ENCODE assay signal across 1 cellular context in genomic region chr11:68329993-68330699, GRCh38.
TF ChIP-seq lines count a peak whose summit lies in the region.

No MANE protein-coding gene starts in this region.

TF ChIP-seq in SK-N-SH treated with all-trans-retinoic acid at 6 μM for 48 hours, 23 proteins besides CTCF, POLR2A, EP300 and RAD21:
- TF ChIP-seq POU6F1 (CRISPR knock-in tag; IDR thresholded peaks at IDR 0.05; ENCODE audit: borderline replicate concordance, low read depth): no peak
- TF ChIP-seq, protein P1, sequence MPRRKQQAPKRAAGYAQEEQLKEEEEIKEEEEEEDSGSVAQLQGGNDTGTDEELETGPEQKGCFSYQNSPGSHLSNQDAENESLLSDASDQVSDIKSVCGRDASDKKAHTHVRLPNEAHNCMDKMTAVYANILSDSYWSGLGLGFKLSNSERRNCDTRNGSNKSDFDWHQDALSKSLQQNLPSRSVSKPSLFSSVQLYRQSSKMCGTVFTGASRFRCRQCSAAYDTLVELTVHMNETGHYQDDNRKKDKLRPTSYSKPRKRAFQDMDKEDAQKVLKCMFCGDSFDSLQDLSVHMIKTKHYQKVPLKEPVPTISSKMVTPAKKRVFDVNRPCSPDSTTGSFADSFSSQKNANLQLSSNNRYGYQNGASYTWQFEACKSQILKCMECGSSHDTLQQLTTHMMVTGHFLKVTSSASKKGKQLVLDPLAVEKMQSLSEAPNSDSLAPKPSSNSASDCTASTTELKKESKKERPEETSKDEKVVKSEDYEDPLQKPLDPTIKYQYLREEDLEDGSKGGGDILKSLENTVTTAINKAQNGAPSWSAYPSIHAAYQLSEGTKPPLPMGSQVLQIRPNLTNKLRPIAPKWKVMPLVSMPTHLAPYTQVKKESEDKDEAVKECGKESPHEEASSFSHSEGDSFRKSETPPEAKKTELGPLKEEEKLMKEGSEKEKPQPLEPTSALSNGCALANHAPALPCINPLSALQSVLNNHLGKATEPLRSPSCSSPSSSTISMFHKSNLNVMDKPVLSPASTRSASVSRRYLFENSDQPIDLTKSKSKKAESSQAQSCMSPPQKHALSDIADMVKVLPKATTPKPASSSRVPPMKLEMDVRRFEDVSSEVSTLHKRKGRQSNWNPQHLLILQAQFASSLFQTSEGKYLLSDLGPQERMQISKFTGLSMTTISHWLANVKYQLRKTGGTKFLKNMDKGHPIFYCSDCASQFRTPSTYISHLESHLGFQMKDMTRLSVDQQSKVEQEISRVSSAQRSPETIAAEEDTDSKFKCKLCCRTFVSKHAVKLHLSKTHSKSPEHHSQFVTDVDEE (CRISPR knock-in tag; IDR thresholded peaks at IDR 0.05): no peak
- TF ChIP-seq CSDC2 (CRISPR knock-in tag; IDR thresholded peaks at IDR 0.05): no peak
- no peak for TF ChIP-seq BACH2 (CRISPR knock-in tag; IDR thresholded peaks at IDR 0.05; ENCODE audit: borderline replicate concordance)
